ENCODE assay signal across 23 cellular contexts in genomic region chr13:98270819-98271218, GRCh38.
"Had no signal": no experiment of that assay in that cellular context is flagged by ENCODE, and none has a peak within 500 bp of the region (broad histone marks: within the 10 kb centered on the region; RNA-seq: fewer than 3 reads in every experiment).

No MANE protein-coding gene starts in this region.

- H3K36me3 ChIP-seq: ascending aorta, cardiac muscle cell had no signal

- H3K9me3 ChIP-seq: ascending aorta, SK-N-SH had no signal

- ATAC-seq: activated CD4-positive, CD25-positive, alpha-beta regulatory T cell treated with anti-CD3 and anti-CD28 coated beads, Interleukin-2, amount 50 U/mL, for 24 hours; activated CD8-positive, alpha-beta T cell treated with anti-CD3 and anti-CD28 coated beads, Interleukin-2, amount 10 ng/mL, durations not matched to agents 7 days and 5 days; K562 had no signal

- H2AFZ ChIP-seq: PC-9 had no signal

- DNase-seq: activated CD4-positive, alpha-beta T cell treated with anti-CD3 and anti-CD28 coated beads for 48 hours; activated CD4-positive, alpha-beta T cell treated with anti-CD3 and anti-CD28 coated beads, Interleukin-2, amount 50 U/mL, for 4 hours; activated CD8-positive, alpha-beta memory T cell treated with anti-CD3 and anti-CD28 coated beads, Interleukin-2, amount 50 U/mL, for 48 hours; activated CD8-positive, alpha-beta T cell treated with anti-CD3 and anti-CD28 coated beads, Interleukin-2, amount 10 ng/mL, durations not matched to agents 7 days and 5 days; activated effector memory CD4-positive, alpha-beta T cell treated with Interleukin-2 at 50 U/mL for 16 hours; activated naive CD4-positive, alpha-beta T cell; activated T-cell treated with anti-CD3 and anti-CD28 coated beads, Interleukin-2, amount 50 U/mL, for 24 hours; amniotic stem cell; Karpas-422; NCI-H1105 treated with DMSO at 0.1 percent for 48 hours; NCI-H1436 treated with DMSO at 0.1 percent for 48 hours; NCI-H187; NCI-H2081 treated with DMSO at 0.1 percent for 48 hours; NCI-H446; NCI-H524; PC-9; SK-N-SH; T-helper 1 cell; WERI-Rb-1 had no signal

- FAIRE-seq: K562 had no signal

- H3K4me3 ChIP-seq: ascending aorta, cardiac muscle cell, K562, PC-9 had no signal

- H3K9ac ChIP-seq: SK-N-SH had no signal

- H3K4me2 ChIP-seq: PC-9, SK-N-SH had no signal

- H3K4me1 ChIP-seq: ascending aorta had no signal

- H3K27me3 ChIP-seq: ascending aorta, cardiac muscle cell had no signal

- H3K27ac ChIP-seq: ascending aorta, cardiac muscle cell, PC-9, WERI-Rb-1 had no signal
